ENCODE assay signal across 9 cellular contexts in genomic region chr15:41495736-41496599, GRCh38. TPM values are rescaled to one million over a fixed set of nuclear protein-coding genes. Genes with fewer than 3 reads are reported as not detected.
A peak's percentile ranks its signal among the peaks of the same experiment; 100 is the strongest.
DNase-seq lines count a peak whose midpoint lies in the region; ATAC-seq and TF ChIP-seq lines count a peak whose summit lies in the region.
"Had no signal": no experiment of that assay in that cellular context is flagged by ENCODE, and none has a peak within 500 bp of the region (broad histone marks: within the 10 kb centered on the region; RNA-seq: fewer than 3 reads in every experiment).

No MANE protein-coding gene starts in this region.

- peaks cover 3 to 70% (median 56%) of the 10 kb centered on the region in 11 experiments; a peak in 20 of 22 replicates for H4K20me1 ChIP-seq in BLaER1 treated with 17β-estradiol and CSF1 and Interleukin-3, amounts not matched to agents 10 nM and 100 nM

- H3K36me3 Mint-ChIP-seq in naive thymus-derived CD8-positive, alpha-beta T cell, result no peaks in the 10 kb centered on the region

- H3K4me1 ChIP-seq in BLaER1 treated with 17β-estradiol and CSF1 and Interleukin-3, amounts not matched to agents 10 nM and 100 nM, result peaks cover 30 to 86% (median 73%) of the 10 kb centered on the region in 10 experiments
- peaks cover 30% of the 10 kb centered on the region for H3K4me1 ChIP-seq in HUES6 (ENCODE audit: control insufficient read depth, insufficient read depth, low read length)

- ATAC-seq in naive thymus-derived CD8-positive, alpha-beta T cell, result peak; percentile 4 to 8

- no peak overlapping the region for H3K27ac Mint-ChIP-seq in naive thymus-derived CD8-positive, alpha-beta T cell

- peak; percentile 34 to 40 for DNase-seq in erythroblast (lab: John Stamatoyannopoulos, UW)
- peak in 1 of 10 donors; percentile 59 for DNase-seq in naive thymus-derived CD8-positive, alpha-beta T cell
- DNase-seq in GM03348 (ENCODE audit: low spot score), result no peak
- no peak for DNase-seq in AG08396 (ENCODE audit: low spot score)
- DNase-seq in NCI-H2107 treated with DMSO at 0.1 percent for 48 hours (lab: John Stamatoyannopoulos, UW; ENCODE audit: unreplicated experiment), result no peak
- DNase-seq in hypothalamus (lab: John Stamatoyannopoulos, UW), result no peak
- DNase-seq: stimulated activated CD4-positive, alpha-beta T cell treated with anti-CD3 and anti-CD28 coated beads, Interleukin-2, amount 100 ng/mL, for 48 hours had no signal

- H3K4me2 ChIP-seq in BLaER1 treated with 17β-estradiol and CSF1 and Interleukin-3, amounts not matched to agents 10 nM and 100 nM, result peak overlapping the region; percentile 97 to 100 (median 100)

- H3K27ac ChIP-seq in BLaER1 treated with 17β-estradiol and CSF1 and Interleukin-3, amounts not matched to agents 10 nM and 100 nM, result no peak overlapping the region
- H3K27ac ChIP-seq in HUES6 (ENCODE audit: low read depth, low read length), result no peak overlapping the region

- H3K4me3 Mint-ChIP-seq in naive thymus-derived CD8-positive, alpha-beta T cell, result peak overlapping the region; percentile 58 to 84 (median 66)

- POLR2A ChIA-PET in naive thymus-derived CD8-positive, alpha-beta T cell (lab: Charles Lee), result interaction anchor here (0.6 kb wide), 1 partner anchor 26 kb away, joined by 3 read pairs; no protein-coding TSS in a partner anchor

- H3K9ac ChIP-seq in BLaER1 treated with 17β-estradiol and CSF1 and Interleukin-3, amounts not matched to agents 10 nM and 100 nM, result peak overlapping the region in 4 of 11 experiments; percentile 12 to 87 (median 86); a peak in 1 of 22 replicates
- H3K9ac ChIP-seq in HUES6 (ENCODE audit: low read length), result no peak overlapping the region

- no peak for TF ChIP-seq POLR2A in erythroblast (IDR thresholded peaks at IDR 0.05; ENCODE audit: low read length)

- H3K27me3 ChIP-seq in BLaER1 treated with 17β-estradiol and CSF1 and Interleukin-3, amounts not matched to agents 10 nM and 100 nM, result peaks cover 42 to 99% (median 69%) of the 10 kb centered on the region in 11 experiments
- H3K27me3 ChIP-seq in HUES6 (ENCODE audit: control insufficient read depth, insufficient read depth, low read length), result peaks cover 100% of the 10 kb centered on the region

- H3K27me3 Mint-ChIP-seq in naive thymus-derived CD8-positive, alpha-beta T cell, result peaks cover 30 to 77% (median 48%) of the 10 kb centered on the region in 5 donors

- no peaks in the 10 kb centered on the region for H3K36me3 ChIP-seq in BLaER1 treated with 17β-estradiol and CSF1 and Interleukin-3, amounts not matched to agents 10 nM and 100 nM
- no peaks in the 10 kb centered on the region for H3K36me3 ChIP-seq in HUES6 (ENCODE audit: control insufficient read depth, insufficient read depth, low read length)

- peak overlapping the region in 9 of 10 experiments; percentile 60 to 76 (median 67); a peak in 15 of 20 replicates for H3K4me3 ChIP-seq in BLaER1 treated with 17β-estradiol and CSF1 and Interleukin-3, amounts not matched to agents 10 nM and 100 nM
- peak overlapping the region; percentile 41 for H3K4me3 ChIP-seq in HUES6 (ENCODE audit: low read depth, low read length)

- H3K9me3 ChIP-seq in BLaER1 treated with 17β-estradiol and CSF1 and Interleukin-3, amounts not matched to agents 10 nM and 100 nM (replicated peaks in 1 of 11), result no peaks in the 10 kb centered on the region
- H3K9me3 ChIP-seq in HUES6 (ENCODE audit: control insufficient read depth, insufficient read depth, low read depth, low read length), result no peaks in the 10 kb centered on the region

- H3K9me3 Mint-ChIP-seq in naive thymus-derived CD8-positive, alpha-beta T cell, result no peaks in the 10 kb centered on the region

- peaks cover 6 to 24% (median 15%) of the 10 kb centered on the region in 4 donors for H3K4me1 Mint-ChIP-seq in naive thymus-derived CD8-positive, alpha-beta T cell

RNA-seq across cellular contexts. Expression of gene ITPKA, which starts 2.3 kb away (rescaled TPM):
- not detected for total RNA-seq in naive thymus-derived CD8-positive, alpha-beta T cell
- not detected for polyA plus RNA-seq in naive thymus-derived CD8-positive, alpha-beta T cell

RNA-seq across cellular contexts. Expression of gene LTK, which starts 17.7 kb away (rescaled TPM):
- total RNA-seq in naive thymus-derived CD8-positive, alpha-beta T cell, result under 1 TPM; 0.18 to 0.22 TPM
- not detected for polyA plus RNA-seq in naive thymus-derived CD8-positive, alpha-beta T cell

RNA-seq across cellular contexts. Expression of gene RPAP1, which starts 48.1 kb away (rescaled TPM):
- 10 to 100 TPM; 59.1 to 60.0 TPM for total RNA-seq in naive thymus-derived CD8-positive, alpha-beta T cell
- polyA plus RNA-seq in naive thymus-derived CD8-positive, alpha-beta T cell, result 10 to 100 TPM in 2 of 3 donors, 1 to 10 TPM in 1; 8.0 to 19.8 (median 12.2) TPM

Comparison
In these comparisons a context has a peak if more than half of its experiments do, and no peak if none do; other contexts are left out.
1. DNase-seq: peak in erythroblast (2 of 2); none in GM03348 (single experiment), AG08396 (single experiment), NCI-H2107 treated with DMSO at 0.1 percent for 48 hours (single experiment) and hypothalamus (0 of 51).